Comparison of ENCODE assay signal across 8 cellular contexts in genomic region chr3:196597971-196598733, GRCh38. TPM values are rescaled to one million over a fixed set of nuclear protein-coding genes. Genes with fewer than 3 reads are reported as not detected.
DNase-seq lines count a peak whose midpoint lies in the region; ATAC-seq and TF ChIP-seq lines count a peak whose summit lies in the region.
"Not testable (repeated sequence)": the region's sequence is repeated elsewhere in the genome, so short reads cannot be mapped to it uniquely, and the experiment has no call there.

No MANE protein-coding gene starts in this region.

- not testable (repeated sequence) for H3K36me3 Mint-ChIP-seq in CD4-positive, alpha-beta memory T cell; T-helper 1 cell treated with Interleukin-12 subunit alpha and Interleukin-12 subunit beta and Interleukin-4 antibody, amounts not matched to agents 30 μg/mL and 1 μg/mL, for 36 hours (ENCODE audit: low read depth); activated CD8-positive, alpha-beta T cell treated with anti-CD3 and anti-CD28 coated beads, Interleukin-2, amount 10 ng/mL, durations not matched to agents 7 days and 5 days (ENCODE audit: low read depth); activated naive CD8-positive, alpha-beta T cell treated with anti-CD3 and anti-CD28 coated beads, Interleukin-2, amount 50 U/mL, for 24 hours (ENCODE audit: low read depth); stimulated activated naive CD8-positive, alpha-beta T cell treated with anti-CD3 and anti-CD28 coated beads, Interleukin-15, Interleukin-2, amounts not matched to agents 100 ng/mL and 50 ng/mL, for 24 hours (ENCODE audit: low read depth)

- H3K4me2 ChIP-seq in hepatocyte = peak overlapping the region; percentile 32

- 70% methylated on average over 25 of the region's 25 CpGs for WGBS in hepatocyte (ENCODE audit: low lambda C conversion rate, missing lambda C conversion rate)

- POLR2A ChIA-PET in CD4-positive, alpha-beta memory T cell (lab: Charles Lee; ENCODE audit: partially characterized antibody) = interaction anchor here (0.9 to 1.4 kb wide), 2 partner anchors 29 to 30 kb away, joined by 3 to 4 read pairs; partner anchors contain the start of genes FBXO45 and WDR53
- POLR2A ChIA-PET in activated CD8-positive, alpha-beta T cell treated with anti-CD3 and anti-CD28 coated beads, Interleukin-2, amount 10 ng/mL, durations not matched to agents 7 days and 5 days (lab: Charles Lee) = interaction anchor here (0.5 to 2.0 kb wide), 14 partner anchors 8 to 371 kb away, joined by 3 to 8 read pairs (median 4); partner anchors contain the start of genes FBXO45, PIGZ, SENP5 and WDR53

- not testable (repeated sequence) for H4K20me1 ChIP-seq in hepatocyte (ENCODE audit: insufficient read depth, poor library complexity, severe bottlenecking)

- peak overlapping the region; percentile 67 to 95 (median 84) for H3K4me3 Mint-ChIP-seq in CD4-positive, alpha-beta memory T cell
- H3K4me3 Mint-ChIP-seq in T-helper 1 cell treated with Interleukin-12 subunit alpha and Interleukin-12 subunit beta and Interleukin-4 antibody, amounts not matched to agents 30 μg/mL and 1 μg/mL, for 36 hours = peak overlapping the region; percentile 80
- peak overlapping the region; percentile 79 for H3K4me3 Mint-ChIP-seq in activated CD8-positive, alpha-beta T cell treated with anti-CD3 and anti-CD28 coated beads, Interleukin-2, amount 10 ng/mL, durations not matched to agents 7 days and 5 days
- peak overlapping the region; percentile 77 for H3K4me3 Mint-ChIP-seq in activated naive CD8-positive, alpha-beta T cell treated with anti-CD3 and anti-CD28 coated beads, Interleukin-2, amount 50 U/mL, for 24 hours
- H3K4me3 Mint-ChIP-seq in stimulated activated naive CD8-positive, alpha-beta T cell treated with anti-CD3 and anti-CD28 coated beads, Interleukin-15, Interleukin-2, amounts not matched to agents 100 ng/mL and 50 ng/mL, for 24 hours = peak overlapping the region; percentile 80

- H3K9me3 Mint-ChIP-seq in CD4-positive, alpha-beta memory T cell; T-helper 1 cell treated with Interleukin-12 subunit alpha and Interleukin-12 subunit beta and Interleukin-4 antibody, amounts not matched to agents 30 μg/mL and 1 μg/mL, for 36 hours; activated CD8-positive, alpha-beta T cell treated with anti-CD3 and anti-CD28 coated beads, Interleukin-2, amount 10 ng/mL, durations not matched to agents 7 days and 5 days (ENCODE audit: insufficient read depth); activated naive CD8-positive, alpha-beta T cell treated with anti-CD3 and anti-CD28 coated beads, Interleukin-2, amount 50 U/mL, for 24 hours; stimulated activated naive CD8-positive, alpha-beta T cell treated with anti-CD3 and anti-CD28 coated beads, Interleukin-15, Interleukin-2, amounts not matched to agents 100 ng/mL and 50 ng/mL, for 24 hours: not testable (repeated sequence)

- intact Hi-C loops in CD4-positive, alpha-beta memory T cell (cut with micrococcal nuclease) = not testable (repeated sequence)

- H3K4me3 ChIP-seq in CD4-positive, alpha-beta memory T cell (ENCODE audit: low read length in 2 of 2) = peak overlapping the region in 1 of 2 donors; percentile 57
- H3K4me3 ChIP-seq in Jurkat, Clone E6-1 (ENCODE audit: low read length) = peak overlapping the region; percentile 48
- not testable (repeated sequence) for H3K4me3 ChIP-seq in hepatocyte
- H3K4me3 ChIP-seq in neutrophil (ENCODE audit: low read depth in 1 of 2, low read length in 1 of 2) = peak overlapping the region; percentile 34 to 56

- H3K9me2 ChIP-seq in hepatocyte (replicated peaks; ENCODE audit: insufficient read depth) = not testable (repeated sequence)

- H3K36me3 ChIP-seq in CD4-positive, alpha-beta memory T cell (ENCODE audit: insufficient read depth, low read length); hepatocyte (replicated peaks; ENCODE audit: insufficient read depth, low read depth); neutrophil: not testable (repeated sequence)

- H3K4me1 ChIP-seq in CD4-positive, alpha-beta memory T cell (ENCODE audit: insufficient read depth, low read length); hepatocyte (ENCODE audit: insufficient read depth): not testable (repeated sequence)
- peaks cover 32 to 50% of the 10 kb centered on the region in 2 experiments for H3K4me1 ChIP-seq in neutrophil (ENCODE audit: control insufficient read depth in 1 of 2, insufficient read depth in 1 of 2, low read depth in 1 of 2, low read length in 1 of 2)

- H3K9me3 ChIP-seq in CD4-positive, alpha-beta memory T cell (ENCODE audit: control insufficient read depth in 1 of 2, low read length in 2 of 2); hepatocyte (ENCODE audit: low read depth); neutrophil: not testable (repeated sequence)

- peak; percentile 59 for ATAC-seq in activated CD8-positive, alpha-beta T cell treated with anti-CD3 and anti-CD28 coated beads, Interleukin-2, amount 10 ng/mL, durations not matched to agents 7 days and 5 days
- not testable (repeated sequence) for ATAC-seq in activated naive CD8-positive, alpha-beta T cell treated with anti-CD3 and anti-CD28 coated beads, Interleukin-2, amount 50 U/mL, for 24 hours

- not testable (repeated sequence) for H2AFZ ChIP-seq in hepatocyte

- H3K27me3 Mint-ChIP-seq in CD4-positive, alpha-beta memory T cell = not testable (repeated sequence)
- H3K27me3 Mint-ChIP-seq in T-helper 1 cell treated with Interleukin-12 subunit alpha and Interleukin-12 subunit beta and Interleukin-4 antibody, amounts not matched to agents 30 μg/mL and 1 μg/mL, for 36 hours (ENCODE audit: low read depth) = peaks cover 22% of the 10 kb centered on the region
- H3K27me3 Mint-ChIP-seq in activated CD8-positive, alpha-beta T cell treated with anti-CD3 and anti-CD28 coated beads, Interleukin-2, amount 10 ng/mL, durations not matched to agents 7 days and 5 days (ENCODE audit: low read depth) = peaks cover 28% of the 10 kb centered on the region
- H3K27me3 Mint-ChIP-seq in activated naive CD8-positive, alpha-beta T cell treated with anti-CD3 and anti-CD28 coated beads, Interleukin-2, amount 50 U/mL, for 24 hours = peaks cover 21% of the 10 kb centered on the region
- H3K27me3 Mint-ChIP-seq in stimulated activated naive CD8-positive, alpha-beta T cell treated with anti-CD3 and anti-CD28 coated beads, Interleukin-15, Interleukin-2, amounts not matched to agents 100 ng/mL and 50 ng/mL, for 24 hours = peaks cover 25% of the 10 kb centered on the region

- CTCF ChIA-PET in CD4-positive, alpha-beta memory T cell (lab: Charles Lee; ENCODE audit: partially characterized antibody) = interaction anchor here (1.1 to 1.8 kb wide), 2 partner anchors 69 to 87 kb away, joined by 4 to 7 read pairs; no protein-coding TSS in a partner anchor
- CTCF ChIA-PET in activated CD8-positive, alpha-beta T cell treated with anti-CD3 and anti-CD28 coated beads, Interleukin-2, amount 10 ng/mL, durations not matched to agents 7 days and 5 days (lab: Charles Lee) = interaction anchor here (1.3 to 2.2 kb wide), 5 partner anchors 11 to 240 kb away, joined by 4 to 13 read pairs (median 5); no protein-coding TSS in a partner anchor

- DNase-seq in CD4-positive, alpha-beta memory T cell = peak in 4 of 5 donors; percentile 40 to 71 (median 56)
- peak; percentile 51 for DNase-seq in Jurkat, Clone E6-1 (ENCODE audit: low read depth, low spot score)
- DNase-seq in activated CD8-positive, alpha-beta T cell treated with anti-CD3 and anti-CD28 coated beads, Interleukin-2, amount 10 ng/mL, durations not matched to agents 7 days and 5 days = peak; percentile 72
- peak; percentile 26 for DNase-seq in activated naive CD8-positive, alpha-beta T cell treated with anti-CD3 and anti-CD28 coated beads, Interleukin-2, amount 50 U/mL, for 24 hours
- not testable (repeated sequence) for DNase-seq in hepatocyte (ENCODE audit: low spot score)

- H3K27me3 ChIP-seq in CD4-positive, alpha-beta memory T cell (ENCODE audit: insufficient read depth, low read length); hepatocyte; neutrophil: not testable (repeated sequence)

- H3K4me1 Mint-ChIP-seq in CD4-positive, alpha-beta memory T cell = peaks cover 6 to 18% (median 10%) of the 10 kb centered on the region in 4 donors
- H3K4me1 Mint-ChIP-seq in T-helper 1 cell treated with Interleukin-12 subunit alpha and Interleukin-12 subunit beta and Interleukin-4 antibody, amounts not matched to agents 30 μg/mL and 1 μg/mL, for 36 hours (ENCODE audit: low read depth) = peaks cover 10% of the 10 kb centered on the region
- H3K4me1 Mint-ChIP-seq in activated CD8-positive, alpha-beta T cell treated with anti-CD3 and anti-CD28 coated beads, Interleukin-2, amount 10 ng/mL, durations not matched to agents 7 days and 5 days (ENCODE audit: low read depth) = peaks cover 10% of the 10 kb centered on the region
- H3K4me1 Mint-ChIP-seq in activated naive CD8-positive, alpha-beta T cell treated with anti-CD3 and anti-CD28 coated beads, Interleukin-2, amount 50 U/mL, for 24 hours = not testable (repeated sequence)
- peaks cover 10% of the 10 kb centered on the region for H3K4me1 Mint-ChIP-seq in stimulated activated naive CD8-positive, alpha-beta T cell treated with anti-CD3 and anti-CD28 coated beads, Interleukin-15, Interleukin-2, amounts not matched to agents 100 ng/mL and 50 ng/mL, for 24 hours (ENCODE audit: low read depth)

- H3K79me2 ChIP-seq in hepatocyte = not testable (repeated sequence)

- not testable (repeated sequence) for TF ChIP-seq CTCF in hepatocyte (IDR thresholded peaks at IDR 0.05; ENCODE audit: poor library complexity); neutrophil (IDR thresholded peaks at IDR 0.05)

- H3K27ac Mint-ChIP-seq in CD4-positive, alpha-beta memory T cell = peak overlapping the region in 6 of 7 donors; percentile 4 to 82 (median 64)
- H3K27ac Mint-ChIP-seq in T-helper 1 cell treated with Interleukin-12 subunit alpha and Interleukin-12 subunit beta and Interleukin-4 antibody, amounts not matched to agents 30 μg/mL and 1 μg/mL, for 36 hours; activated naive CD8-positive, alpha-beta T cell treated with anti-CD3 and anti-CD28 coated beads, Interleukin-2, amount 50 U/mL, for 24 hours; stimulated activated naive CD8-positive, alpha-beta T cell treated with anti-CD3 and anti-CD28 coated beads, Interleukin-15, Interleukin-2, amounts not matched to agents 100 ng/mL and 50 ng/mL, for 24 hours: not testable (repeated sequence)
- H3K27ac Mint-ChIP-seq in activated CD8-positive, alpha-beta T cell treated with anti-CD3 and anti-CD28 coated beads, Interleukin-2, amount 10 ng/mL, durations not matched to agents 7 days and 5 days = peak overlapping the region; percentile 63

- H3K27ac ChIP-seq in CD4-positive, alpha-beta memory T cell (ENCODE audit: low read depth, low read length); hepatocyte: not testable (repeated sequence)
- H3K27ac ChIP-seq in neutrophil = peak overlapping the region; percentile 23

RNA-seq across cellular contexts. Expression of gene FBXO45, which starts 29.7 kb away (rescaled TPM):
- total RNA-seq in CD4-positive, alpha-beta memory T cell = 10 to 100 TPM; 10.9 to 12.0 TPM
- polyA plus RNA-seq in CD4-positive, alpha-beta memory T cell = 1 to 10 TPM; 3.0 to 5.4 TPM
- polyA plus RNA-seq in Jurkat, Clone E6-1 (2012; ENCODE audit: insufficient read depth, insufficient read length) = 18.3 TPM
- total RNA-seq in activated CD8-positive, alpha-beta T cell treated with anti-CD3 and anti-CD28 coated beads, Interleukin-2, amount 10 ng/mL, durations not matched to agents 7 days and 5 days = 10 to 100 TPM; 16.1 to 17.7 TPM
- total RNA-seq in hepatocyte = 10.1 and 12.2 TPM in 2 replicates
- 3.4 and 6.8 TPM in 2 replicates for polyA plus RNA-seq in hepatocyte

RNA-seq across cellular contexts. Expression of gene WDR53, which starts 29.8 kb away (rescaled TPM):
- total RNA-seq in CD4-positive, alpha-beta memory T cell = 10 to 100 TPM; 37.5 to 38.7 TPM
- 10 to 100 TPM; 25.8 to 33.0 TPM for polyA plus RNA-seq in CD4-positive, alpha-beta memory T cell
- polyA plus RNA-seq in Jurkat, Clone E6-1 (2012; ENCODE audit: insufficient read depth, insufficient read length) = 30.2 TPM
- total RNA-seq in activated CD8-positive, alpha-beta T cell treated with anti-CD3 and anti-CD28 coated beads, Interleukin-2, amount 10 ng/mL, durations not matched to agents 7 days and 5 days = 10 to 100 TPM; 21.0 to 21.8 TPM
- total RNA-seq in hepatocyte = 6.4 and 6.9 TPM in 2 replicates
- polyA plus RNA-seq in hepatocyte = 7.2 and 8.8 TPM in 2 replicates

RNA-seq across cellular contexts. Expression of gene NRROS, which starts 41.3 kb away (rescaled TPM):
- total RNA-seq in CD4-positive, alpha-beta memory T cell = 10 to 100 TPM; 18.7 to 20.0 TPM
- 1 to 10 TPM; 4.6 to 5.0 TPM for polyA plus RNA-seq in CD4-positive, alpha-beta memory T cell
- polyA plus RNA-seq in Jurkat, Clone E6-1 (2012; ENCODE audit: insufficient read depth, insufficient read length) = 43.7 TPM
- 10 to 100 TPM; 37.5 to 39.9 TPM for total RNA-seq in activated CD8-positive, alpha-beta T cell treated with anti-CD3 and anti-CD28 coated beads, Interleukin-2, amount 10 ng/mL, durations not matched to agents 7 days and 5 days
- 0.33 and 0.36 TPM in 2 replicates for total RNA-seq in hepatocyte
- not detected in 2 replicates for polyA plus RNA-seq in hepatocyte

Comparison
In these comparisons a context has a peak if more than half of its experiments do, and no peak if none do; other contexts are left out.
1. RNA of gene NRROS, which starts 41.3 kb away (total RNA-seq): 37.5 to 39.9 TPM in activated CD8-positive, alpha-beta T cell treated with anti-CD3 and anti-CD28 coated beads, Interleukin-2, amount 10 ng/mL, durations not matched to agents 7 days and 5 days and 18.7 to 20.0 TPM in CD4-positive, alpha-beta memory T cell; 0.33 to 0.36 TPM in hepatocyte; every median in the first group is over 10 times any median in the second.
2. Peak in every context shown above with its lines, with median percentiles within 50 percentile points of each other: H3K4me3 Mint-ChIP-seq.